Comparison of ENCODE assay signal across 23 cellular contexts in genomic region chrX:3320471-3321046, GRCh38. TPM values are rescaled to one million over a fixed set of nuclear protein-coding genes. Genes with fewer than 3 reads are reported as not detected.
DNase-seq lines count a peak whose midpoint lies in the region; ATAC-seq, FAIRE-seq and TF ChIP-seq lines count a peak whose summit lies in the region.
"Had no signal": no experiment of that assay in that cellular context is flagged by ENCODE, and none has a peak within 500 bp of the region (broad histone marks: within the 10 kb centered on the region; RNA-seq: fewer than 3 reads in every experiment).

No MANE protein-coding gene starts in this region.

- no peaks in the 10 kb centered on the region for H3K4me1 Mint-ChIP-seq in astrocyte (ENCODE audit: low read depth, unreplicated experiment)
- H3K4me1 Mint-ChIP-seq: CD4-positive, alpha-beta memory T cell had no signal

- 62 to 66% methylated on average over 7 of the region's 7 CpGs for WGBS in GM23248 (ENCODE audit: low coverage in 1 of 2, low lambda C conversion rate in 2 of 2, missing lambda C conversion rate in 2 of 2), 2 experiments

- H3K4me2 ChIP-seq in astrocyte (ENCODE audit: low read length) = no peak overlapping the region
- no peak overlapping the region for H3K4me2 ChIP-seq in GM23248 (ENCODE audit: unreplicated experiment)

- peaks cover 2% of the 10 kb centered on the region for H3K9me3 Mint-ChIP-seq in astrocyte (ENCODE audit: unreplicated experiment)

- no peak for ATAC-seq in GM18870 (IDR thresholded peaks at IDR 0.05; ENCODE audit: unreplicated experiment)
- ATAC-seq: PC-3 had no signal

- DNase-seq in EL = peak; percentile 0
- DNase-seq in astrocyte (ENCODE audit: low read depth) = no peak
- DNase-seq in fibroblast of villous mesenchyme (ENCODE audit: low read depth) = peak; percentile 42
- DNase-seq in NCI-H69 (lab: John Stamatoyannopoulos, UW) = no peak
- DNase-seq in iPS-NIHi11 (ENCODE audit: low spot score) = no peak
- DNase-seq in GM23248 = no peak
- DNase-seq: ACHN; CD4-positive, alpha-beta memory T cell; Karpas-422; MG63; NCI-H1048; NCI-H1436; NCI-H1930; NCI-H226; NCI-H524; PC-3; SJCRH30 had no signal

- H3K9me2 ChIP-seq in GM23248 (ENCODE audit: insufficient read depth) = no peaks in the 10 kb centered on the region

- H3K9me3 ChIP-seq in astrocyte (ENCODE audit: insufficient read depth, low read depth, low read length) (no peaks in the 10 kb centered on the region), GM23248 (ENCODE audit: low read depth) (no peaks in the 10 kb centered on the region)
- H3K9me3 ChIP-seq: MG63, SJCRH30 had no signal

- no peak overlapping the region for H3K9ac ChIP-seq in astrocyte (ENCODE audit: low read length)
- no peak overlapping the region for H3K9ac ChIP-seq in GM23248

- H3K27ac ChIP-seq in astrocyte (ENCODE audit: low read depth, low read length) (no peak overlapping the region), GM23248 (no peak overlapping the region)
- H3K27ac ChIP-seq: HL-60, SJCRH30 had no signal

- H3K4me3 Mint-ChIP-seq in astrocyte (ENCODE audit: unreplicated experiment) = no peak overlapping the region
- H3K4me3 Mint-ChIP-seq: CD4-positive, alpha-beta memory T cell had no signal

- in situ Hi-C loops in GM23248 (cut with MboI) = no loop called here

- H3K79me2 ChIP-seq in astrocyte (ENCODE audit: insufficient read depth, low read length) = no peaks in the 10 kb centered on the region
- no peaks in the 10 kb centered on the region for H3K79me2 ChIP-seq in GM23248 (ENCODE audit: insufficient read depth)

- H3K36me3 ChIP-seq in astrocyte (ENCODE audit: insufficient read depth, low read length) (no peaks in the 10 kb centered on the region), GM23248 (ENCODE audit: low read depth) (no peaks in the 10 kb centered on the region)
- H3K36me3 ChIP-seq: MG63 had no signal

- H3K4me3 ChIP-seq in astrocyte (ENCODE audit: insufficient read depth, low read depth, low read length) = no peak overlapping the region
- no peak overlapping the region for H3K4me3 ChIP-seq in fibroblast of villous mesenchyme (ENCODE audit: low read depth, low read length)
- no peak overlapping the region for H3K4me3 ChIP-seq in GM23248
- H3K4me3 ChIP-seq: MG63, SJCRH30 had no signal

- H2AFZ ChIP-seq in astrocyte (ENCODE audit: low read depth, low read length) (no peak overlapping the region), GM23248 (no peak overlapping the region)

- H3K27me3 ChIP-seq in astrocyte (ENCODE audit: insufficient read depth, low read length) (no peaks in the 10 kb centered on the region), GM23248 (replicated peaks; ENCODE audit: insufficient read depth) (no peaks in the 10 kb centered on the region)
- H3K27me3 ChIP-seq: MG63, SJCRH30 had no signal

- no peaks in the 10 kb centered on the region for H3F3A ChIP-seq in GM23248 (ENCODE audit: insufficient read depth)

- H3K27ac Mint-ChIP-seq in astrocyte (ENCODE audit: unreplicated experiment) = no peak overlapping the region
- H3K27ac Mint-ChIP-seq: CD4-positive, alpha-beta memory T cell had no signal

- peaks cover 33% of the 10 kb centered on the region for H3K36me3 Mint-ChIP-seq in astrocyte (ENCODE audit: low read depth, unreplicated experiment)
- H3K36me3 Mint-ChIP-seq: CD4-positive, alpha-beta memory T cell had no signal

- FAIRE-seq in astrocyte (lab: Jason Lieb, UNC) = peak; percentile 85
- FAIRE-seq: GM12892, GM18507, H1 had no signal

- H4K20me1 ChIP-seq in astrocyte (ENCODE audit: insufficient read depth, low read length) = no peaks in the 10 kb centered on the region
- H4K20me1 ChIP-seq in GM23248 (ENCODE audit: insufficient read depth) = no peaks in the 10 kb centered on the region

- H3K27me3 Mint-ChIP-seq in astrocyte (ENCODE audit: low read depth, unreplicated experiment) = no peaks in the 10 kb centered on the region
- H3K27me3 Mint-ChIP-seq: CD4-positive, alpha-beta memory T cell had no signal

- TF ChIP-seq CTCF in astrocyte (IDR thresholded peaks at IDR 0.05; ENCODE audit: insufficient read depth, low read depth, low read length) (no peak), fibroblast of villous mesenchyme (IDR thresholded peaks at IDR 0.05; ENCODE audit: insufficient read depth, low read depth, low read length) (no peak)

- H3K4me1 ChIP-seq in astrocyte (ENCODE audit: insufficient read depth, low read length) (no peaks in the 10 kb centered on the region), GM23248 (ENCODE audit: insufficient read depth) (no peaks in the 10 kb centered on the region)
- H3K4me1 ChIP-seq: SJCRH30 had no signal

RNA-seq across cellular contexts. Expression of gene MXRA5, which starts 25.9 kb away (rescaled TPM):
- total RNA-seq in astrocyte = 23.3 and 60.6 TPM in 2 replicates
- total RNA-seq in fibroblast of villous mesenchyme = 20.7 and 45.4 TPM in 2 replicates
- 72.0 and 79.1 TPM in 2 replicates for total RNA-seq in GM23248 (2014; rRNA removed; shearing (Covaris generic))
- polyA plus RNA-seq in GM23248 (2016; fragmentation: Nextera tagmentation; extraction: Ambion mirVana) = 45.2 and 46.3 TPM in 2 replicates
- total RNA-seq: CD4-positive, alpha-beta memory T cell; HT1080; PC-3 had no signal
- polyA plus RNA-seq: CD4-positive, alpha-beta memory T cell had no signal

Comparison
In these comparisons a context has a peak if more than half of its experiments do, and no peak if none do; other contexts are left out.
1. DNase-seq: peak in EL (single experiment) and fibroblast of villous mesenchyme (single experiment); none in astrocyte (single experiment), NCI-H69 (single experiment), iPS-NIHi11 (single experiment) and GM23248 (single experiment).